ENCODE assay signal across 28 cellular contexts in the genomic region with DNA sequence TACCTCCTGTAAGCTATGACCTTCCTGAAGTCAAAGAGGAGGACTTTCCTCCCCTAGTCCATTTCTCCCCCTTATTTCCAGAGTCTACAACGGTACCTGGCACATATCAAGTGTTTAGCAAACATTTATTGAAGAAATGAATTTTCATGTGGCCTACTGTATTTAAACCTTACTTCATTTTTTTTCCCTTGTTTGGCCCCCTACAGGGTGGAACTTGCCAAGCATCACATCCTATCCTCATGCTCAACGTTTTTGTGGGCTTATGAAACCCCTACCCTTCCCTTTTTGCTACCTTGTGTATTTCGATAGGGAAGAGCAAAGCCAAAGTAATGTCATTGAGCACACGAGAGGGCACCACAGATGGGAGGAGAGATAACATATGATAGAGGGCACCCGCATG.
"Had no signal": no experiment of that assay in that cellular context is flagged by ENCODE, and none has a peak within 500 bp of the region (broad histone marks: within the 10 kb centered on the region; RNA-seq: fewer than 3 reads in every experiment).

No MANE protein-coding gene starts in this region.

- H3K9me3 ChIP-seq: colonic mucosa, esophagus squamous epithelium, lower lobe of right lung, neutrophil, suprapubic skin, tibial nerve, vagina had no signal

- H3K4me1 Mint-ChIP-seq: activated B cell treated with CpG ODN at 0.5 μM for 24 hours; activated naive CD8-positive, alpha-beta T cell treated with anti-CD3 and anti-CD28 coated beads, Interleukin-2, amount 10 ng/mL, durations not matched to agents 7 days and 5 days; immature natural killer cell; stimulated activated effector memory CD8-positive, alpha-beta T cell treated with anti-CD3 and anti-CD28 coated beads, Interleukin-12 subunit alpha, Interleukin-12 subunit beta, amount 100 ng/mL, for 72 hours; stimulated activated naive CD8-positive, alpha-beta T cell treated with anti-CD3 and anti-CD28 coated beads, Interleukin-15, amount 100 ng/mL, for 72 hours had no signal

- H3K4me3 ChIP-seq: colonic mucosa, dorsolateral prefrontal cortex, esophagus squamous epithelium, lower lobe of right lung, suprapubic skin, tibial nerve, vagina had no signal

- H3K27ac Mint-ChIP-seq: activated B cell treated with CpG ODN at 0.5 μM for 24 hours; activated naive CD4-positive, alpha-beta T cell treated with anti-CD3 and anti-CD28 coated beads for 36 hours; activated naive CD8-positive, alpha-beta T cell treated with anti-CD3 and anti-CD28 coated beads, Interleukin-2, amount 10 ng/mL, durations not matched to agents 7 days and 5 days; activated T-helper 2 cell treated with anti-CD3 and anti-CD28 coated beads, Interferon-gamma antibody, Interleukin-2, Interleukin-4, amounts not matched to agents 10 μg/mL and 5 μg/mL and 100 μg/mL, durations not matched to agents 14 hours and 24 hours and 36 hours; effector memory CD8-positive, alpha-beta T cell; immature natural killer cell; naive thymus-derived CD4-positive, alpha-beta T cell; stimulated activated effector memory CD8-positive, alpha-beta T cell treated with anti-CD3 and anti-CD28 coated beads, Interleukin-12 subunit alpha, Interleukin-12 subunit beta, amount 100 ng/mL, for 72 hours; stimulated activated naive CD8-positive, alpha-beta T cell treated with anti-CD3 and anti-CD28 coated beads, Interleukin-15, amount 100 ng/mL, for 72 hours had no signal

- ATAC-seq: activated T-cell treated with anti-CD3 and anti-CD28 coated beads, Interleukin-2, amount 50 U/mL, for 4 hours; effector memory CD8-positive, alpha-beta T cell; left lobe of liver; lower lobe of right lung; naive thymus-derived CD4-positive, alpha-beta T cell; sciatic nerve; stimulated activated effector memory CD8-positive, alpha-beta T cell treated with anti-CD3 and anti-CD28 coated beads, Interleukin-12 subunit alpha, Interleukin-12 subunit beta, amount 100 ng/mL, for 72 hours; stimulated activated naive CD8-positive, alpha-beta T cell treated with anti-CD3 and anti-CD28 coated beads, Interleukin-15, amount 100 ng/mL, for 72 hours had no signal

- DNase-seq: activated B cell treated with CpG ODN at 0.5 μM for 24 hours; activated CD4-positive, alpha-beta T cell treated with anti-CD3 and anti-CD28 coated beads for 4 hours; activated CD4-positive, alpha-beta T cell treated with anti-CD3 and anti-CD28 coated beads, Interleukin-2, amount 50 U/mL, for 48 hours; activated CD8-positive, alpha-beta memory T cell treated with anti-CD3 and anti-CD28 coated beads, Interleukin-2, amount 50 U/mL, for 48 hours; activated naive CD4-positive, alpha-beta T cell treated with anti-CD3 and anti-CD28 coated beads for 36 hours; activated naive CD8-positive, alpha-beta T cell treated with anti-CD3 and anti-CD28 coated beads, Interleukin-2, amount 10 ng/mL, durations not matched to agents 7 days and 5 days; activated T-cell treated with anti-CD3 and anti-CD28 coated beads, Interleukin-2, amount 50 U/mL, for 4 hours; amniotic stem cell; colonic mucosa; dorsolateral prefrontal cortex; effector memory CD8-positive, alpha-beta T cell; esophagus squamous epithelium; immature natural killer cell; lower lobe of right lung; naive thymus-derived CD4-positive, alpha-beta T cell; small intestine; stimulated activated CD4-positive, alpha-beta T cell treated with anti-CD3 and anti-CD28 coated beads, Interleukin-2, amount 100 ng/mL, for 24 hours; stimulated activated naive CD8-positive, alpha-beta T cell treated with anti-CD3 and anti-CD28 coated beads, Interleukin-15, amount 100 ng/mL, for 72 hours; T-helper 9 cell had no signal

- H3K27me3 ChIP-seq: colonic mucosa, esophagus squamous epithelium, neutrophil, suprapubic skin, tibial nerve, vagina had no signal

- H3K4me1 ChIP-seq: colonic mucosa, esophagus squamous epithelium, lower lobe of right lung, parathyroid adenoma, suprapubic skin, tibial nerve, vagina had no signal

- H3K9ac ChIP-seq: parathyroid adenoma had no signal

- H3K36me3 ChIP-seq: colonic mucosa, esophagus squamous epithelium, lower lobe of right lung, neutrophil, suprapubic skin, tibial nerve, vagina had no signal

- H3K27ac ChIP-seq: colonic mucosa, dorsolateral prefrontal cortex, esophagus squamous epithelium, lower lobe of right lung, neutrophil, parathyroid adenoma, suprapubic skin, tibial nerve, vagina had no signal

- H3K36me3 Mint-ChIP-seq: activated naive CD8-positive, alpha-beta T cell treated with anti-CD3 and anti-CD28 coated beads, Interleukin-2, amount 10 ng/mL, durations not matched to agents 7 days and 5 days; stimulated activated effector memory CD8-positive, alpha-beta T cell treated with anti-CD3 and anti-CD28 coated beads, Interleukin-12 subunit alpha, Interleukin-12 subunit beta, amount 100 ng/mL, for 72 hours had no signal

- H3K4me3 Mint-ChIP-seq: activated B cell treated with CpG ODN at 0.5 μM for 24 hours; activated naive CD4-positive, alpha-beta T cell treated with anti-CD3 and anti-CD28 coated beads for 36 hours; activated naive CD8-positive, alpha-beta T cell treated with anti-CD3 and anti-CD28 coated beads, Interleukin-2, amount 10 ng/mL, durations not matched to agents 7 days and 5 days; activated T-cell treated with anti-CD3 and anti-CD28 coated beads, Interleukin-2, amount 50 U/mL, for 4 hours; effector memory CD8-positive, alpha-beta T cell; immature natural killer cell; naive thymus-derived CD4-positive, alpha-beta T cell; stimulated activated effector memory CD8-positive, alpha-beta T cell treated with anti-CD3 and anti-CD28 coated beads, Interleukin-12 subunit alpha, Interleukin-12 subunit beta, amount 100 ng/mL, for 72 hours; stimulated activated naive CD8-positive, alpha-beta T cell treated with anti-CD3 and anti-CD28 coated beads, Interleukin-15, amount 100 ng/mL, for 72 hours had no signal

- H3K27me3 Mint-ChIP-seq: activated B cell treated with CpG ODN at 0.5 μM for 24 hours; activated naive CD8-positive, alpha-beta T cell treated with anti-CD3 and anti-CD28 coated beads, Interleukin-2, amount 10 ng/mL, durations not matched to agents 7 days and 5 days; effector memory CD8-positive, alpha-beta T cell; naive thymus-derived CD4-positive, alpha-beta T cell; stimulated activated naive CD8-positive, alpha-beta T cell treated with anti-CD3 and anti-CD28 coated beads, Interleukin-15, amount 100 ng/mL, for 72 hours had no signal
